ENCODE assay signal across 26 cellular contexts in genomic region chr5:84168841-84169240, GRCh38.
A peak's percentile ranks its signal among the peaks of the same experiment; 100 is the strongest.
DNase-seq lines count a peak whose midpoint lies in the region; ATAC-seq, FAIRE-seq and TF ChIP-seq lines count a peak whose summit lies in the region.
"Had no signal": no experiment of that assay in that cellular context is flagged by ENCODE, and none has a peak within 500 bp of the region (broad histone marks: within the 10 kb centered on the region; RNA-seq: fewer than 3 reads in every experiment).

No MANE protein-coding gene starts in this region.

- no peak overlapping the region for H3K18ac ChIP-seq in H9 (ENCODE audit: insufficient read length, low read depth, low read length)

- TF ChIP-seq CTCF in H9 (conservative IDR thresholded peaks at IDR 0.05): no peak
- TF ChIP-seq CTCF in bronchial epithelial cell (IDR thresholded peaks at IDR 0.05; ENCODE audit: insufficient read depth, low read length, severe bottlenecking): no peak
- no peak for TF ChIP-seq CTCF in retinal pigment epithelial cell (conservative IDR thresholded peaks at IDR 0.05; ENCODE audit: low read depth, low read length)
- TF ChIP-seq CTCF in psoas muscle (IDR thresholded peaks at IDR 0.05): no peak
- no peak for TF ChIP-seq CTCF in upper lobe of left lung (IDR thresholded peaks at IDR 0.05)

- peaks cover 0 to 11% (median 0%) of the 10 kb centered on the region in 3 experiments; a peak in 3 of 7 replicates for H3K36me3 Mint-ChIP-seq in H9 (ENCODE audit: insufficient read depth in 1 of 3, low read depth in 3 of 3)
- H3K36me3 Mint-ChIP-seq: CD14-positive monocyte; CD8-positive, alpha-beta memory T cell had no signal

- H3K27ac ChIP-seq in H9 (ENCODE audit: insufficient read length, low read depth, low read length) (no peak overlapping the region), psoas muscle (no peak overlapping the region), upper lobe of left lung (no peak overlapping the region)
- H3K27ac ChIP-seq: A549; BLaER1 treated with 17β-estradiol and CSF1 and Interleukin-3, amounts not matched to agents 10 nM and 100 nM had no signal

- H2BK20ac ChIP-seq in H9 (ENCODE audit: low read depth, low read length, poor library complexity, severe bottlenecking): no peak overlapping the region

- H3K23me2 ChIP-seq in H9 (ENCODE audit: insufficient read length, low read depth, low read length, poor library complexity, severe bottlenecking): no peaks in the 10 kb centered on the region

- H4K91ac ChIP-seq in H9 (ENCODE audit: insufficient read length, low read depth, low read length): no peak overlapping the region

- H2BK120ac ChIP-seq in H9 (ENCODE audit: low read depth, low read length, poor library complexity, severe bottlenecking): no peak overlapping the region

- H2BK5ac ChIP-seq in H9 (ENCODE audit: insufficient read length, low read length): no peak overlapping the region

- 0 out of 2 replicates have a peak overlapping the region, but pooled peaks have one; percentile 92 for H2BK15ac ChIP-seq in H9 (ENCODE audit: low read depth, low read length)

- H2BK12ac ChIP-seq in H9 (ENCODE audit: insufficient read length, low read depth, low read length): no peak overlapping the region

- H3K4me2 ChIP-seq in H9 (ENCODE audit: insufficient read depth, insufficient read length, low read length): no peak overlapping the region
- H3K4me2 ChIP-seq: A549; BLaER1 treated with 17β-estradiol and CSF1 and Interleukin-3, amounts not matched to agents 10 nM and 100 nM; GM23338 had no signal

- no peak overlapping the region for H3K23ac ChIP-seq in H9 (ENCODE audit: insufficient read length, low read depth, low read length)

- no peak overlapping the region for H2AK5ac ChIP-seq in H9 (ENCODE audit: insufficient read length, low read length)

- H3K4me1 ChIP-seq in H9 (ENCODE audit: insufficient read depth, low read length): no peaks in the 10 kb centered on the region
- H3K4me1 ChIP-seq in psoas muscle: no peaks in the 10 kb centered on the region
- H3K4me1 ChIP-seq in upper lobe of left lung: no peaks in the 10 kb centered on the region
- H3K4me1 ChIP-seq: A549 had no signal

- no peak overlapping the region for H3K4me3 Mint-ChIP-seq in H9
- H3K4me3 Mint-ChIP-seq: CD14-positive monocyte; CD4-positive, alpha-beta T cell; CD8-positive, alpha-beta memory T cell; GM23338 had no signal

- no peak overlapping the region for H3K9ac ChIP-seq in H9 (ENCODE audit: extremely low read depth, insufficient read length, low read length)
- H3K9ac ChIP-seq: BLaER1 treated with 17β-estradiol and CSF1 and Interleukin-3, amounts not matched to agents 10 nM and 100 nM had no signal

- ATAC-seq in psoas muscle: no peak
- no peak for ATAC-seq in HG03095 (IDR thresholded peaks at IDR 0.05; ENCODE audit: unreplicated experiment)
- ATAC-seq in upper lobe of left lung (ENCODE audit: low FRiP score in 2 of 2): no peak
- ATAC-seq: A549, GM12878, GM23338, HCT116 had no signal

- DNase-seq in H9 (no peak), LHCN-M2 (ENCODE audit: low read depth) (peak; percentile 4), bronchial epithelial cell (ENCODE audit: low read depth) (peak; percentile 4), retinal pigment epithelial cell (ENCODE audit: low read depth) (peak; percentile 9), psoas muscle (no peak), GM12892 (ENCODE audit: insufficient read length) (no peak), upper lobe of left lung (no peak)
- DNase-seq: 8988T; ACHN; AML-193; BE2C; CD4-positive, alpha-beta T cell; CD8-positive, alpha-beta memory T cell; DMS 273 treated with DMSO at 0.1 percent for 48 hours; DMS79; EL; GDM1; H7 had no signal

- intact Hi-C loops in psoas muscle (cut with DNase I): no loop called here

- H4K20me1 ChIP-seq in H9 (ENCODE audit: control insufficient read depth, insufficient read depth, insufficient read length): no peaks in the 10 kb centered on the region
- H4K20me1 ChIP-seq: BLaER1 treated with 17β-estradiol and CSF1 and Interleukin-3, amounts not matched to agents 10 nM and 100 nM had no signal

- H3K27me3 ChIP-seq in H9 (ENCODE audit: insufficient read depth, low read length) (no peaks in the 10 kb centered on the region), bronchial epithelial cell (ENCODE audit: control insufficient read depth, insufficient read depth, low read length) (no peaks in the 10 kb centered on the region), psoas muscle (ENCODE audit: insufficient read depth in 3 of 3, low read length in 2 of 3) (no peaks in the 10 kb centered on the region), upper lobe of left lung (no peaks in the 10 kb centered on the region)
- H3K27me3 ChIP-seq: BE2C; BLaER1 treated with 17β-estradiol and CSF1 and Interleukin-3, amounts not matched to agents 10 nM and 100 nM had no signal

- H2AFZ ChIP-seq in H9 (ENCODE audit: low read length): no peak overlapping the region
- H2AFZ ChIP-seq: GM23338 had no signal

- no peaks in the 10 kb centered on the region for H3K9me3 Mint-ChIP-seq in H9
- H3K9me3 Mint-ChIP-seq: CD4-positive, alpha-beta T cell; GM23338 had no signal

- no peak for TF ChIP-seq EP300 in upper lobe of left lung (IDR thresholded peaks at IDR 0.05)

- no peak overlapping the region for H4K5ac ChIP-seq in H9 (ENCODE audit: insufficient read length, low read depth, low read length)

- no peaks in the 10 kb centered on the region for H3K79me2 ChIP-seq in H9 (ENCODE audit: insufficient read depth, low read length)

- H3K9me3 ChIP-seq in H9 (ENCODE audit: control insufficient read depth, low read depth, low read length) (no peaks in the 10 kb centered on the region), psoas muscle (no peaks in the 10 kb centered on the region), upper lobe of left lung (no peaks in the 10 kb centered on the region)
- H3K9me3 ChIP-seq: A549; BE2C; BLaER1 treated with 17β-estradiol and CSF1 and Interleukin-3, amounts not matched to agents 10 nM and 100 nM had no signal

- no CpG with 5 or more reads among the region's 2 CpGs for WGBS in H9 (ENCODE audit: extremely low coverage, insufficient read length, low lambda C conversion rate)
- WGBS in psoas muscle, 3 donors: 76 to 91% (median 78%) methylated on average over 2 of the region's 2 CpGs
- WGBS in upper lobe of left lung, 2 donors: 78 to 88% methylated on average over 2 of the region's 2 CpGs

- H3K4ac ChIP-seq in H9 (ENCODE audit: low read depth, low read length): no peak overlapping the region

- no peak overlapping the region; a peak in 1 of 7 replicates for H3K27ac Mint-ChIP-seq in H9
- H3K27ac Mint-ChIP-seq: CD14-positive monocyte; CD4-positive, alpha-beta T cell; CD8-positive, alpha-beta memory T cell; GM23338 had no signal

- H3K79me1 ChIP-seq in H9 (ENCODE audit: insufficient read depth, low read depth, low read length, poor library complexity, severe bottlenecking): no peaks in the 10 kb centered on the region

- no peak overlapping the region for H3K56ac ChIP-seq in H9 (ENCODE audit: insufficient read length, low read depth, low read length)

- H3K4me3 ChIP-seq in bronchial epithelial cell (ENCODE audit: low read depth, low read length) (no peak overlapping the region), retinal pigment epithelial cell (ENCODE audit: low read length) (no peak overlapping the region), psoas muscle (no peak overlapping the region), upper lobe of left lung (no peak overlapping the region)
- H3K4me3 ChIP-seq: A549; BLaER1 treated with 17β-estradiol and CSF1 and Interleukin-3, amounts not matched to agents 10 nM and 100 nM; GM12878; GM23338 had no signal

- no peaks in the 10 kb centered on the region for H3K4me1 Mint-ChIP-seq in H9
- H3K4me1 Mint-ChIP-seq: CD14-positive monocyte; CD8-positive, alpha-beta memory T cell; GM23338 had no signal

- H3K14ac ChIP-seq in H9 (ENCODE audit: insufficient read depth, low read length): no peak overlapping the region

- H3T11ph ChIP-seq in H9 (ENCODE audit: low read length): no peak overlapping the region

- H3K36me3 ChIP-seq in bronchial epithelial cell (ENCODE audit: control insufficient read depth, insufficient read depth, low read length) (no peaks in the 10 kb centered on the region), psoas muscle (ENCODE audit: insufficient read depth in 1 of 2, low read depth in 1 of 2) (no peaks in the 10 kb centered on the region), upper lobe of left lung (no peaks in the 10 kb centered on the region)
- H3K36me3 ChIP-seq: BLaER1 treated with 17β-estradiol and CSF1 and Interleukin-3, amounts not matched to agents 10 nM and 100 nM had no signal

- no peaks in the 10 kb centered on the region for H3K27me3 Mint-ChIP-seq in H9 (ENCODE audit: low read depth)
- H3K27me3 Mint-ChIP-seq: CD4-positive, alpha-beta T cell; CD8-positive, alpha-beta memory T cell had no signal

- H4K8ac ChIP-seq in H9 (replicated peaks; ENCODE audit: insufficient read length, low read depth, low read length): no peak overlapping the region

- TF ChIP-seq POLR2A in GM12892 (IDR thresholded peaks at IDR 0.05; ENCODE audit: low read depth, low read length): no peak
- no peak for TF ChIP-seq POLR2A in upper lobe of left lung (IDR thresholded peaks at IDR 0.05)

- FAIRE-seq in bronchial epithelial cell (lab: Jason Lieb, UNC) (no peak), GM12892 (lab: Jason Lieb, UNC) (no peak)
- FAIRE-seq: A549, GM12878, GM18507 had no signal

Comparison
In these comparisons a context has a peak if more than half of its experiments do, and no peak if none do; other contexts are left out.
1. DNase-seq: peak in LHCN-M2 (single experiment), bronchial epithelial cell (single experiment) and retinal pigment epithelial cell (single experiment); none in H9 (single experiment), psoas muscle (0 of 2), GM12892 (single experiment) and upper lobe of left lung (0 of 2).